ENCODE assay signal across 8 cellular contexts in genomic region chr4:2570551-2571222, GRCh38. TPM values are rescaled to one million over a fixed set of nuclear protein-coding genes. Genes with fewer than 3 reads are reported as not detected.
A peak's percentile ranks its signal among the peaks of the same experiment; 100 is the strongest.
DNase-seq lines count a peak whose midpoint lies in the region; ATAC-seq, FAIRE-seq and TF ChIP-seq lines count a peak whose summit lies in the region.

No MANE protein-coding gene starts in this region.

- peak; percentile 69 for FAIRE-seq in GM18507 (lab: Jason Lieb, UNC)
- no peak for FAIRE-seq in frontal cortex (lab: Jason Lieb, UNC)

- H3K36me3 ChIP-seq in aorta (ENCODE audit: control insufficient read depth in 1 of 2, insufficient read depth in 2 of 2, low read length in 1 of 2): no peaks in the 10 kb centered on the region

- 74 to 78% methylated on average over 11 of the region's 11 CpGs for WGBS in aorta, 2 donors

- peaks cover 3% of the 10 kb centered on the region for H3K36me3 Mint-ChIP-seq in neural crest cell (ENCODE audit: low read depth)

- no peak overlapping the region for H3K27ac ChIP-seq in aorta (ENCODE audit: low read depth in 1 of 2, low read length in 2 of 2)

- no peaks in the 10 kb centered on the region for H3K9me3 Mint-ChIP-seq in neural crest cell

- no peaks in the 10 kb centered on the region for H3K4me1 ChIP-seq in aorta (ENCODE audit: control insufficient read depth in 1 of 2, insufficient read depth in 2 of 2, low read length in 2 of 2)

- H3K27me3 Mint-ChIP-seq in neural crest cell (ENCODE audit: low read depth): no peaks in the 10 kb centered on the region

- H3K27ac Mint-ChIP-seq in neural crest cell (ENCODE audit: unreplicated experiment): peak overlapping the region; percentile 88

- intact Hi-C loops in aorta (cut with DNase I): no loop called here

- H3K27me3 ChIP-seq in aorta (ENCODE audit: control insufficient read depth in 1 of 2, insufficient read depth in 2 of 2, low read length in 1 of 2): no peaks in the 10 kb centered on the region

- TF ChIP-seq CTCF in neural crest cell (conservative IDR thresholded peaks at IDR 0.05): no peak

- no peaks in the 10 kb centered on the region for H3K9me3 ChIP-seq in aorta (ENCODE audit: control insufficient read depth, low read length)

- no peak overlapping the region for H3K4me3 Mint-ChIP-seq in neural crest cell

- ATAC-seq in HG03103 (IDR thresholded peaks at IDR 0.05; ENCODE audit: low read depth, unreplicated experiment) (peak; percentile 67), aorta (ENCODE audit: low FRiP score) (peak; percentile 70)

- H3K4me1 Mint-ChIP-seq in neural crest cell: peaks cover 42% of the 10 kb centered on the region

- H3K4me3 ChIP-seq in aorta (ENCODE audit: low read length in 2 of 2): no peak overlapping the region

- peak; percentile 18 for DNase-seq in GM18507 (ENCODE audit: extremely low spot score, insufficient read length, low read depth)
- DNase-seq in activated T-cell treated with anti-CD3 and anti-CD28 coated beads, Interleukin-2, amount 50 U/mL, for 48 hours: peak; percentile 74 to 78
- no peak for DNase-seq in neural crest cell (ENCODE audit: low read depth, low spot score)
- DNase-seq in aorta: no peak
- no peak for DNase-seq in kidney tubule cell (ENCODE audit: low spot score)
- DNase-seq in frontal cortex (ENCODE audit: low spot score in 2 of 2): no peak
- DNase-seq in NK-92 (lab: John Stamatoyannopoulos, UW; ENCODE audit: unreplicated experiment): no peak

RNA-seq across cellular contexts. Expression of gene FAM193A, which starts 34.2 kb away (rescaled TPM):
- total RNA-seq in neural crest cell: 45.5 and 45.8 TPM in 2 replicates
- 10 to 100 TPM; 23.8 to 41.6 TPM for total RNA-seq in aorta
- 10 to 100 TPM in 1 of 2 donors, 1 to 10 TPM in 1; 4.6 to 13.2 TPM for polyA plus RNA-seq in aorta
- 17.1 TPM for total RNA-seq in frontal cortex

Comparison
In these comparisons a context has a peak if more than half of its experiments do, and no peak if none do; other contexts are left out.
1. DNase-seq: peak in GM18507 (single experiment) and activated T-cell treated with anti-CD3 and anti-CD28 coated beads, Interleukin-2, amount 50 U/mL, for 48 hours (2 of 2); none in neural crest cell (single experiment), aorta (0 of 2), kidney tubule cell (single experiment), frontal cortex (0 of 2) and NK-92 (single experiment).